8 cellular contexts compared by ENCODE assay signal in the genomic region with DNA sequence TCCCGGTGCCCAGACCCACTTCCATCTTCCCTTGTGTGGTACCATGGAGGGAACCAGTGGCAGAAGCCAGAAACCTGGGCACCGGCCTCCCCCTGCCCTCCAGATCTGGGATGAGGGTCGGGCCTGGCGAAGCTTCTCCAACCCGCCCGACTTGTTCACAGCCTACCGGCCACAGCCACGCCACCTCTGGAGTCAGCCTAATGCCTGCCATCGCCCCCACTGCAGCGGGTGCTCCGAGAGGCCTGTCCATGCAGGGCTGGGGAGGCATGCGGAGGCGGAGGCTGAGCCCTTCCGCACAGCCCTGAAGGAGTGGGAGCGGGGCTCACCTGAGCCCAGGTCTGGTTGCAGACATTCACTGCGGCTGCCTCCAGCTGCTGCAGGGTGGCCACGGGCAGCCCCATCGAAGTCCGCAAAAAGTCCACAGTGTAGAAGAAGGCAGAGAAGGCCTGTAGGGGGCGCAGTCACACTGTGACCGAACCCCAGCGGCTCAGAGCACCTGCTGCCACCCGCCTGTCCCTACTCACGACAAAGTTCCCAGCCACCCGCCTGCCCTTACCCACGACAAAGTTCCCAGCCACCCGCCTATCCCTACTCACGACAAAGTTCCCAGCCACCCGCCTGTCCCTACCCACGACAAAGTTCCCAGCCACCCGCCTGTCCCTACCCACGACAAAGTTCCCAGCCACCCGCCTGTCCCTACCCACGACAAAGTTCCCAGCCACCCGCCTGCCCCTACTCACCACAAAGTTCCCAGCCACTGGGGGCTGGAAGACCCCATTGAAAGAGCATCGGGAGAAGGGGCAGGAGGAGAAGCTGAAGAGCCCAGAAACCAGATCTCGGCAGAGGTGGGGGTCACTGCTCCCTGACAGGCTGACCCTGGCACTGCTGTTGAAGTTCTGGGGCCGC. TPM values are rescaled to one million over a fixed set of nuclear protein-coding genes. Genes with fewer than 3 reads are reported as not detected.
A peak's percentile ranks its signal among the peaks of the same experiment; 100 is the strongest.
DNase-seq lines count a peak whose midpoint lies in the region; ATAC-seq and TF ChIP-seq lines count a peak whose summit lies in the region.

No MANE protein-coding gene starts in this region.

- no peak overlapping the region for H3K27ac ChIP-seq in WERI-Rb-1

- H3K36me3 Mint-ChIP-seq in neural crest cell (ENCODE audit: low read depth) = no peaks in the 10 kb centered on the region

- no peak for ATAC-seq in GM18909 (IDR thresholded peaks at IDR 0.05; ENCODE audit: poor library complexity, unreplicated experiment)
- ATAC-seq in HG03108 (IDR thresholded peaks at IDR 0.05; ENCODE audit: unreplicated experiment) = no peak

- H3K9me3 ChIP-seq in WERI-Rb-1 (ENCODE audit: severe bottlenecking) = no peaks in the 10 kb centered on the region

- no peaks in the 10 kb centered on the region for H3K9me3 Mint-ChIP-seq in neural crest cell

- peaks cover 9% of the 10 kb centered on the region for H3K27me3 ChIP-seq in WERI-Rb-1 (ENCODE audit: insufficient read depth, low read depth, severe bottlenecking)

- H3K27me3 Mint-ChIP-seq in neural crest cell (ENCODE audit: low read depth) = peaks cover 75% of the 10 kb centered on the region

- TF ChIP-seq CTCF in WERI-Rb-1 (IDR thresholded peaks at IDR 0.05; ENCODE audit: low read depth, low read length) = peak; percentile 85
- TF ChIP-seq CTCF in neural crest cell (conservative IDR thresholded peaks at IDR 0.05) = peak; percentile 69

- no peak overlapping the region for H3K27ac Mint-ChIP-seq in neural crest cell (ENCODE audit: unreplicated experiment)

- no peak overlapping the region for H3K4me3 ChIP-seq in WERI-Rb-1 (ENCODE audit: low read depth, low read length)

- no peaks in the 10 kb centered on the region for H3K36me3 ChIP-seq in WERI-Rb-1

- H3K4me1 Mint-ChIP-seq in neural crest cell = peaks cover 3% of the 10 kb centered on the region

- H3K4me3 Mint-ChIP-seq in neural crest cell = peak overlapping the region; percentile 51

- DNase-seq in NCI-H146 (lab: John Stamatoyannopoulos, UW) (peak; percentile 11), NCI-H146 treated with DMSO at 0.1 percent for 48 hours (lab: John Stamatoyannopoulos, UW; ENCODE audit: unreplicated experiment) (no peak), NCI-H1092 treated with DMSO at 0.1 percent for 48 hours (lab: John Stamatoyannopoulos, UW) (peak; percentile 65), WERI-Rb-1 (peak; percentile 82), neural crest cell (ENCODE audit: low read depth, low spot score) (peak; percentile 73)
- DNase-seq in effector CD4-positive, alpha-beta T cell = peak; percentile 45

RNA-seq across cellular contexts. Expression of a gene that starts 3.8 kb away (rescaled TPM):
- total RNA-seq in neural crest cell = 54.7 and 61.1 TPM in 2 replicates

RNA-seq across cellular contexts. Expression of a gene that starts 4.1 kb away (rescaled TPM):
- not detected in 2 replicates for total RNA-seq in neural crest cell

RNA-seq across cellular contexts. Expression of a gene that starts 17.9 kb away (rescaled TPM):
- total RNA-seq in neural crest cell = 0.14 TPM in 1 of 2 replicates, not detected in the other

RNA-seq across cellular contexts. Expression of a gene that starts 20.6 kb away (rescaled TPM):
- total RNA-seq in neural crest cell = 29.8 and 31.1 TPM in 2 replicates

RNA-seq across cellular contexts. Expression of a gene that starts 21.8 kb away (rescaled TPM):
- 31.7 and 37.1 TPM in 2 replicates for total RNA-seq in neural crest cell
